Comparison of ENCODE assay signal across 1 cellular context in the genomic region with DNA sequence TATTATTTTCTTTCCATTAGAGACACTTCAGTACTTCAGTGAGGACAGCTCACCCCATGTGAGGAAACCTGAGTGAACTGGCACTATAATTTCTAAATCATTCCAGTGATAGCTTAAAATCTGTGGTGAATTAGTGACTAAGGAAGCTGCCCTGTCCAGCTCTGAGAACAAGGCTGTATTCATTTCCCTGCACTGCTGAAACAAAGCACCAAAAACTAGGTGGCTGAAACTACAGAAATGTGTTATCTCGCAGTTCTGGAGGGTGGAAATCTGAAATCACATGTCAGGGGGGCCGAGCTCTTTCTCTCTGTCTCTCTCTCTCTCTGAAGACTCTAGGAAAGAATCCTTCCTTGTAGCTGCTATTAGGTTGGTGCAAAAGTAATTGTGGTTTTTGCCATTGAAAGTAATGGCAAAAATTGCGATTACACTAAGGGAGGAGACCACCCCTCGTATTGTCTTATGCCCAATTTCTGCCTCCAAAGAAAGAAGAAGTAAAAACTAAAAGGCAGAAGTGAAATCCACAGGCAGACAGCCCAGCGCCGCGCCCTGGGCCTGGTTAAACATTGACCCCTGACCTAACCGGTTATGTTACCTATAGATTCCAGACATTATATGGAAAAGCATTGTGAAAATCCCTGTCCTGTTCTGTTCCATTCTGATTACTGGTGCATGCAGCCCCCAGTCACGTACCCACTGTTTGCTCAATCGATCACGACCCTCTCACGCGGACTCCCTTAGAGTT.
A peak's percentile ranks its signal among the peaks of the same experiment; 100 is the strongest.
TF ChIP-seq lines count a peak whose summit lies in the region.

No MANE protein-coding gene starts in this region.

TF ChIP-seq in GM12878, 131 proteins besides CTCF, POLR2A, EP300 and RAD21 (continued from another document):
- TF ChIP-seq, protein P1, sequence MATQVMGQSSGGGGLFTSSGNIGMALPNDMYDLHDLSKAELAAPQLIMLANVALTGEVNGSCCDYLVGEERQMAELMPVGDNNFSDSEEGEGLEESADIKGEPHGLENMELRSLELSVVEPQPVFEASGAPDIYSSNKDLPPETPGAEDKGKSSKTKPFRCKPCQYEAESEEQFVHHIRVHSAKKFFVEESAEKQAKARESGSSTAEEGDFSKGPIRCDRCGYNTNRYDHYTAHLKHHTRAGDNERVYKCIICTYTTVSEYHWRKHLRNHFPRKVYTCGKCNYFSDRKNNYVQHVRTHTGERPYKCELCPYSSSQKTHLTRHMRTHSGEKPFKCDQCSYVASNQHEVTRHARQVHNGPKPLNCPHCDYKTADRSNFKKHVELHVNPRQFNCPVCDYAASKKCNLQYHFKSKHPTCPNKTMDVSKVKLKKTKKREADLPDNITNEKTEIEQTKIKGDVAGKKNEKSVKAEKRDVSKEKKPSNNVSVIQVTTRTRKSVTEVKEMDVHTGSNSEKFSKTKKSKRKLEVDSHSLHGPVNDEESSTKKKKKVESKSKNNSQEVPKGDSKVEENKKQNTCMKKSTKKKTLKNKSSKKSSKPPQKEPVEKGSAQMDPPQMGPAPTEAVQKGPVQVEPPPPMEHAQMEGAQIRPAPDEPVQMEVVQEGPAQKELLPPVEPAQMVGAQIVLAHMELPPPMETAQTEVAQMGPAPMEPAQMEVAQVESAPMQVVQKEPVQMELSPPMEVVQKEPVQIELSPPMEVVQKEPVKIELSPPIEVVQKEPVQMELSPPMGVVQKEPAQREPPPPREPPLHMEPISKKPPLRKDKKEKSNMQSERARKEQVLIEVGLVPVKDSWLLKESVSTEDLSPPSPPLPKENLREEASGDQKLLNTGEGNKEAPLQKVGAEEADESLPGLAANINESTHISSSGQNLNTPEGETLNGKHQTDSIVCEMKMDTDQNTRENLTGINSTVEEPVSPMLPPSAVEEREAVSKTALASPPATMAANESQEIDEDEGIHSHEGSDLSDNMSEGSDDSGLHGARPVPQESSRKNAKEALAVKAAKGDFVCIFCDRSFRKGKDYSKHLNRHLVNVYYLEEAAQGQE (IDR thresholded peaks at IDR 0.05; ENCODE audit: low read depth, low read length) = peak; percentile 51; the same call in 1 of the 2 replicates
- peak; percentile 52; the same call in 1 of the 2 replicates for TF ChIP-seq RAD51 (IDR thresholded peaks at IDR 0.05)
- peak; percentile 72 for TF ChIP-seq DPF2 (IDR thresholded peaks at IDR 0.05)
- TF ChIP-seq MEF2B (IDR thresholded peaks at IDR 0.05; ENCODE audit: partially characterized antibody, poor library complexity, severe bottlenecking) = peak; percentile 19
